16 cellular contexts compared by ENCODE assay signal in the genomic region with DNA sequence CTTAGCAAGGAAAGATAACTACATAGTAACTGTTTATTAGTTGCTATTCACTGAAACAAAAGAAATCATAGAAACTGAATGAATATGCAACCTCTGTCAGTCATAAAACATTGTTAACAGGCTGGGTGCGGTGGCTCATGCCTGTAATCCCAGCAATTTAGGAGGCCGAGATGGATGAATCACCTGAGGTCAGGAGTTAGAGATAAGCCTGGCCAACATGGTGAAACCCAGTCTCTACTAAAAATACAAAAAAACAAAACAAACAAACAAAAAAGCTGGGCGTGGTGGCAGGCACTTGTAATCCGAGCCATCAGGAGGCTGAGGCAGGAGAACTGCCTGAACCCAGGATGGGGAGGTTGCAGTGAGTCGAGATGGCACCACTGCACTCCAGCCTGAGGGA. TPM values are rescaled to one million over a fixed set of nuclear protein-coding genes. Genes with fewer than 3 reads are reported as not detected.
DNase-seq lines count a peak whose midpoint lies in the region; ATAC-seq, FAIRE-seq and TF ChIP-seq lines count a peak whose summit lies in the region.
"Had no signal": no experiment of that assay in that cellular context is flagged by ENCODE, and none has a peak within 500 bp of the region (broad histone marks: within the 10 kb centered on the region; RNA-seq: fewer than 3 reads in every experiment).

No MANE protein-coding gene starts in this region.

- H3K4me2 ChIP-seq in A549 (0 out of 3 replicates have a peak overlapping the region, but pooled peaks have one; percentile 2), HCT116 (ENCODE audit: low read length) (peak overlapping the region; percentile 42; the same call in 1 of the 2 replicates), PC-9 (no peak overlapping the region)

- peaks cover 8% of the 10 kb centered on the region for H3K4me1 Mint-ChIP-seq in nephron progenitor cell

- POLR2A ChIA-PET in A549 (lab: Yijun Ruan, JAX) (no interaction called here), HCT116 (lab: Charles Lee) (no interaction called here), PC-9 (lab: Charles Lee; ENCODE audit: unreplicated experiment) (no interaction called here), RWPE1 (lab: Yijun Ruan, JAX; ENCODE audit: low non-redundant PET) (no interaction called here)

- 26% methylated on average over 5 of the region's 5 CpGs for WGBS in A549 (ENCODE audit: missing lambda C conversion rate)

- H3K27me3 Mint-ChIP-seq in nephron progenitor cell (ENCODE audit: low read depth, poor library complexity), result no peaks in the 10 kb centered on the region

- intact Hi-C loops in HCT116 (cut with micrococcal nuclease) (no loop called here), PC-9 (cut with micrococcal nuclease; ENCODE audit: unreplicated experiment) (no loop called here)

- no peaks in the 10 kb centered on the region for H3K4me1 ChIP-seq in A549
- H3K4me1 ChIP-seq in HCT116 (ENCODE audit: control insufficient read depth in 1 of 2, insufficient read depth in 2 of 2, low read length in 2 of 2), result peaks cover 0 to 7% of the 10 kb centered on the region in 2 experiments; a peak in 2 of 4 replicates
- peaks cover 6% of the 10 kb centered on the region; the same call in 1 of the 2 replicates for H3K4me1 ChIP-seq in PC-9 (replicated peaks; ENCODE audit: insufficient read depth)
- H3K4me1 ChIP-seq: HAP-1 had no signal

- H3K36me3 Mint-ChIP-seq in nephron progenitor cell (ENCODE audit: low read depth), result no peaks in the 10 kb centered on the region

- no peaks in the 10 kb centered on the region for H3K9me3 Mint-ChIP-seq in nephron progenitor cell

- BruUV-seq in HCT116 (replicated peaks; lab: Mats Ljungman, UMichigan) (no TSS peak), PC-9 (replicated peaks; lab: Mats Ljungman, UMichigan) (no TSS peak)

- H4K20me1 ChIP-seq in HCT116 (ENCODE audit: insufficient read depth), result no peaks in the 10 kb centered on the region
- H4K20me1 ChIP-seq in PC-9 (ENCODE audit: insufficient read depth), result no peaks in the 10 kb centered on the region

- no peak overlapping the region for H3K9ac ChIP-seq in HCT116 (ENCODE audit: low read length)

- H3K27ac Mint-ChIP-seq in nephron progenitor cell, result no peak overlapping the region

- H3K36me3 ChIP-seq in HCT116 (ENCODE audit: control insufficient read depth in 1 of 2, insufficient read depth in 2 of 2, low read length in 2 of 2) (no peaks in the 10 kb centered on the region), PC-9 (ENCODE audit: low read depth) (no peaks in the 10 kb centered on the region)
- H3K36me3 ChIP-seq: HAP-1 had no signal

- H3K9me3 ChIP-seq in A549, result no peaks in the 10 kb centered on the region
- no peaks in the 10 kb centered on the region for H3K9me3 ChIP-seq in HCT116 (ENCODE audit: control insufficient read depth in 1 of 2, insufficient read depth in 1 of 2, low read depth in 1 of 2, low read length in 2 of 2)
- peaks cover 3% of the 10 kb centered on the region for H3K9me3 ChIP-seq in PC-9 (ENCODE audit: insufficient read depth, low read depth)
- H3K9me3 ChIP-seq: HAP-1 had no signal

- H3F3A ChIP-seq in PC-9 (ENCODE audit: insufficient read depth, low read depth), result no peaks in the 10 kb centered on the region

- DNase-seq in A549 (ENCODE audit: low read depth in 1 of 2, low spot score in 1 of 2), result peak in 1 of 2 experiments; percentile 43
- peak; percentile 23 for DNase-seq in HCT116 (ENCODE audit: low read depth, low spot score)
- DNase-seq in PC-9, result peak; percentile 18 to 63
- DNase-seq in epithelial cell of prostate (ENCODE audit: low read depth, low spot score), result peak; percentile 5
- DNase-seq in iPS-NIHi11 (ENCODE audit: low spot score), result no peak
- no peak for DNase-seq in HuH-7.5 (ENCODE audit: low spot score)
- no peak for DNase-seq in nephron progenitor cell
- DNase-seq in RWPE1 (ENCODE audit: low spot score), result no peak
- DNase-seq: NCI-H187, NCI-H2171 treated with DMSO at 0.1 percent for 48 hours, NCI-H510A, Right ventricle myocardium superior had no signal

- RAD21 ChIA-PET in HCT116 (lab: Charles Lee; ENCODE audit: low non-redundant PET in 1 of 2, low total read pairs in 2 of 2, uncharacterized antibody in 2 of 2, unreplicated experiment in 2 of 2), result no interaction called here

- TF ChIP-seq POLR2A in A549 (IDR thresholded peaks at IDR 0.05; ENCODE audit: low read length) (no peak), HCT116 (IDR thresholded peaks at IDR 0.05; ENCODE audit: borderline replicate concordance, extremely low read depth, insufficient read depth, insufficient read length) (no peak)

- H3K79me2 ChIP-seq in HCT116 (ENCODE audit: insufficient read depth, low read length), result no peaks in the 10 kb centered on the region
- no peaks in the 10 kb centered on the region for H3K79me2 ChIP-seq in PC-9 (ENCODE audit: low read depth)

- no peak for TF ChIP-seq CTCF in A549 (IDR thresholded peaks at IDR 0.05)
- TF ChIP-seq CTCF in HCT116 (IDR thresholded peaks at IDR 0.05 in 2 of 3, conservative IDR thresholded peaks at IDR 0.05 in 1 of 3; ENCODE audit: borderline replicate concordance in 1 of 3, insufficient read depth in 1 of 3, low read depth in 2 of 3, low read length in 2 of 3), result no peak
- TF ChIP-seq CTCF in PC-9 (conservative IDR thresholded peaks at IDR 0.05), result no peak
- TF ChIP-seq CTCF in nephron progenitor cell (IDR thresholded peaks at IDR 0.05), result no peak
- no peak for TF ChIP-seq CTCF in RWPE1 (conservative IDR thresholded peaks at IDR 0.05; ENCODE audit: low read depth)

- H3K4me3 ChIP-seq in A549, result no peak overlapping the region
- no peak overlapping the region for H3K4me3 ChIP-seq in HCT116 (replicated peaks in 1 of 2; ENCODE audit: low read depth in 1 of 2, low read length in 2 of 2)
- H3K4me3 ChIP-seq in PC-9, result no peak overlapping the region
- H3K4me3 ChIP-seq: HAP-1, SK-N-MC had no signal

- peak overlapping the region; percentile 77 for H2AFZ ChIP-seq in HCT116 (ENCODE audit: low read depth, low read length, poor library complexity, severe bottlenecking)
- peak overlapping the region; percentile 55; the same call in 1 of the 2 replicates for H2AFZ ChIP-seq in PC-9

- ATAC-seq in A549 (no peak; a peak in 1 of 6 replicates), HCT116 (peak; percentile 69)
- ATAC-seq: Panc1 had no signal

- no peak for TF ChIP-seq EP300 in A549 (IDR thresholded peaks at IDR 0.05)

- TF ChIP-seq RAD21 in A549 (conservative IDR thresholded peaks at IDR 0.05 in 1 of 2, IDR thresholded peaks at IDR 0.05 in 1 of 2), result no peak
- TF ChIP-seq RAD21 in HCT116 (IDR thresholded peaks at IDR 0.05; ENCODE audit: low read depth), result no peak

- FAIRE-seq in A549 (lab: Jason Lieb, UNC), result no peak

- H3K4me3 Mint-ChIP-seq in nephron progenitor cell, result no peak overlapping the region

- H3K27me3 ChIP-seq in HCT116 (ENCODE audit: insufficient read depth, low read length), result no peaks in the 10 kb centered on the region
- H3K27me3 ChIP-seq in PC-9 (ENCODE audit: insufficient read depth, low read depth), result no peaks in the 10 kb centered on the region

- CTCF ChIA-PET in A549 (lab: Yijun Ruan, JAX) (no interaction called here), HCT116 (lab: Charles Lee) (no interaction called here), PC-9 (lab: Charles Lee) (no interaction called here), RWPE1 (lab: Yijun Ruan, JAX) (interaction anchor here (0.7 to 1.0 kb wide), 2 partner anchors 32 to 88 kb away, joined by 3 to 5 read pairs; no protein-coding TSS in a partner anchor)

- H3K27ac ChIP-seq in A549 (no peak overlapping the region), HCT116 (ENCODE audit: low read depth, low read length) (no peak overlapping the region), PC-9 (no peak overlapping the region), epithelial cell of prostate (no peak overlapping the region), RWPE1 (no peak overlapping the region)
- H3K27ac ChIP-seq: C4-2B, SK-N-MC had no signal

- H3K9me2 ChIP-seq in HCT116 (ENCODE audit: insufficient read depth) (no peaks in the 10 kb centered on the region), PC-9 (ENCODE audit: insufficient read depth) (0 out of 2 replicates have a peak, but pooled peaks cover 3% of the 10 kb centered on the region)

TF ChIP-seq in A549, 52 proteins besides CTCF, POLR2A, EP300 and RAD21:
- TF ChIP-seq FOSL2 (IDR thresholded peaks at IDR 0.05) (no peak), FOSL2 (CRISPR knock-in tag; IDR thresholded peaks at IDR 0.05) (peak; percentile 29; the same call in 1 of the 2 replicates)
- TF ChIP-seq, protein P1, sequence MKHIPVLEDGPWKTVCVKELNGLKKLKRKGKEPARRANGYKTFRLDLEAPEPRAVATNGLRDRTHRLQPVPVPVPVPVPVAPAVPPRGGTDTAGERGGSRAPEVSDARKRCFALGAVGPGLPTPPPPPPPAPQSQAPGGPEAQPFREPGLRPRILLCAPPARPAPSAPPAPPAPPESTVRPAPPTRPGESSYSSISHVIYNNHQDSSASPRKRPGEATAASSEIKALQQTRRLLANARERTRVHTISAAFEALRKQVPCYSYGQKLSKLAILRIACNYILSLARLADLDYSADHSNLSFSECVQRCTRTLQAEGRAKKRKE (CRISPR knock-in tag; IDR thresholded peaks at IDR 0.05; ENCODE audit: low read depth), result no peak

RNA-seq across cellular contexts. Expression of a gene that starts 44.1 kb away (rescaled TPM):
- polyA plus RNA-seq in A549 (2011; rRNA removed) (not detected in 2 replicates), A549 (2017; fragmentation: RNase III; extraction: RNeasy Plus Mini Kit Qiagen cat#74134 plus additional on column Dnase treatment) (not detected in 3 replicates)
- polyA plus RNA-seq in A549 (2012; cell fraction: cytosol; rRNA removed), result not detected in 2 replicates
- not detected in 2 replicates for polyA plus RNA-seq in A549 (2012; cell fraction: nucleus; rRNA removed)
- polyA minus RNA-seq in A549 (2011; rRNA and poly(A)+ RNA removed), result not detected in 2 replicates
- total RNA-seq in HCT116 (2021; ENCODE audit: unreplicated experiment) (0.07 TPM), PC-9 (2021) (0.18 TPM in 1 of 2 replicates, not detected in the other)
- polyA plus RNA-seq in HCT116 (2012), result 0.04 and 0.09 TPM in 2 replicates

Comparison
In these comparisons a context has a peak if more than half of its experiments do, and no peak if none do; other contexts are left out.
1. DNase-seq: peak in HCT116 (single experiment), PC-9 (2 of 2) and epithelial cell of prostate (single experiment); none in iPS-NIHi11 (single experiment), HuH-7.5 (single experiment), nephron progenitor cell (single experiment) and RWPE1 (single experiment).